ENCODE assay signal across 10 cellular contexts in the genomic region with DNA sequence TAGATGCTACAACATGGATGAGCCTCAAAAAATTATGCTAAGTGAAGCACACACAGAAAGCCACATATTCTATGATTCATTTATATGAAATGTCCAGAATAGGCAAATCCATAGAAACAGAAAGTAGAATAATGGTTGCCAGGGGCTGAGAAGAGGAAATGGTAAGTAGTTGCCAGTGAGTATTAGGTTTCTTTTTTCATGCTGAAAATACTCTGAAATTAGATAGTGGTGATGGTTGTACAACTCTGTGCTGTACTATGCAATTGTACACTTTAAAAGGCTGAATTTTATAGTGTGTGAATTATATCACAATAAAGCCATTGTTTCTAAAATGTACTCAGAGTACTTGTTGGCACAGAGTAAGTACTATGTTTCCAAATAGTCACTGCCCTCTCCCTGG.
DNase-seq lines count a peak whose midpoint lies in the region; ATAC-seq and TF ChIP-seq lines count a peak whose summit lies in the region.
"Had no signal": no experiment of that assay in that cellular context is flagged by ENCODE, and none has a peak within 500 bp of the region (broad histone marks: within the 10 kb centered on the region; RNA-seq: fewer than 3 reads in every experiment).

No MANE protein-coding gene starts in this region.

- in situ Hi-C loops in GM13976 (cut with MboI; ENCODE audit: low sequenced_read_pairs, unreplicated experiment), result no loop called here

- no peak for TF ChIP-seq CTCF in GM13976 (IDR thresholded peaks at IDR 0.05; ENCODE audit: borderline replicate concordance, control extremely low read depth, extremely low read depth, insufficient read depth, missing control alignments)

- ATAC-seq in GM18868 (IDR thresholded peaks at IDR 0.05; ENCODE audit: unreplicated experiment) (peak; percentile 56), HG02884 (IDR thresholded peaks at IDR 0.05; ENCODE audit: unreplicated experiment) (no peak)

- peak; percentile 50 for DNase-seq in HCEC 1CT
- peak; percentile 82 for DNase-seq in MV-4-11 (lab: John Stamatoyannopoulos, UW)
- peak; percentile 47 for DNase-seq in kidney tubule cell (ENCODE audit: low spot score)
- no peak for DNase-seq in GM13976 (ENCODE audit: low spot score)
- no peak for DNase-seq in NCI-H69 (lab: John Stamatoyannopoulos, UW)
- DNase-seq: activated CD4-positive, CD25-positive, alpha-beta regulatory T cell treated with anti-CD3 and anti-CD28 coated beads, Interleukin-2, amount 50 U/mL, for 72 hours; NCI-H2029 treated with DMSO at 0.1 percent for 48 hours; nucleus accumbens had no signal

Comparison
In these comparisons a context has a peak if more than half of its experiments do, and no peak if none do; other contexts are left out.
1. DNase-seq: peak in HCEC 1CT (single experiment), MV-4-11 (single experiment) and kidney tubule cell (single experiment); none in GM13976 (single experiment) and NCI-H69 (single experiment).